1 cellular context compared by ENCODE assay signal in the genomic region with DNA sequence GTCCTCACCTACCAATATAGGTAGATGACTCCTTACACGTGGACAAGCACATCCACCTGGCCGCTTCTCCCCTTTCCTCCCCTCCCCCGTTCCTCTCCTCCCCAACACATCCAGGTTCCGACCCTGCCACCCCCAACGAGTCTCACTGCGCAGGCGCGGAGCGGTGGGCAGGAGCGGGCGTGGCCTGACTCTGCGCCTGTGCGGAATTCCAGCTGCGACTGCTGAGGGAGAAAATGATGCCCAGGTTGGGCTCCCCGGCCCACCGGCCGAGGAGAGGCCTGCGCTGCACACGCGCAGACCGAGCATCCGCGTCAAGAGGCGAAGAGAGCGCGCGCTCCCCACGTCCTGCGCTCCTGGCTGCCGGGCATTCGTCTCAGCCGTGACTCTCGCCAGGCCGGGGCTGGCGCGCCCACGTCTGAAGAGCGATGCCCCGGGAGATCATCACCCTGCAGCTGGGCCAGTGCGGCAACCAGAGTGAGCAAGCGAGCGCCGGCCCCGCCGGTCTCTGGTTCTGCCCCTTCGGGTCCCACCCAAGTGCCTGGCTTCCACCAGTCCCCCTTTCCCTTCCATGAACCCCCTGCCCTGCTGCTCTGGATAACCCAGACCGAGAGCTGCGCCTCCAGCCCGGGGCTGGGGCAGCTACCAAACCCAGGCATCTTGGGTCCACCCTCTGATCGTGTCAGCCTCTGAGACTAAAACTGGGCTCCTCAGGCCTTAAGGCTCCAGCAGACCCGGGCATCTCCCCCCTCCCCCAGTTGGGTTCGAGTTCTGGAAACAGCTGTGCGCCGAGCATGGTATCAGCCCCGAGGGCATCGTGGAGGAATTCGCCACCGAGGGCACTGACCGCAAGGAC.
TF ChIP-seq lines count a peak whose summit lies in the region.

Gene TUBG2, plus strand, starts transcription at position 206 of the 853 bp plus-strand sequence. Its CDS starts 220 bp downstream, at position 426.

TF ChIP-seq in HepG2, 621 proteins besides CTCF, POLR2A, EP300 and RAD21 (continued from another document and continues in another):
- TF ChIP-seq AHDC1 (CRISPR knock-in tag; IDR thresholded peaks at IDR 0.05; ENCODE audit: borderline replicate concordance): no peak
- no peak for TF ChIP-seq RBAK (CRISPR knock-in tag; IDR thresholded peaks at IDR 0.05)
- TF ChIP-seq BRD4 (CRISPR knock-in tag; IDR thresholded peaks at IDR 0.05): peak; percentile 69
- no peak for TF ChIP-seq HDAC6 (IDR thresholded peaks at IDR 0.05; ENCODE audit: low read depth, low read length)
- peak; percentile 68; the same call in 1 of the 2 replicates for TF ChIP-seq MIXL1 (CRISPR knock-in tag; IDR thresholded peaks at IDR 0.05)
- peak; percentile 41 for TF ChIP-seq RBM39 (IDR thresholded peaks at IDR 0.05; ENCODE audit: low read depth, low read length, poor library complexity, severe bottlenecking)
- TF ChIP-seq ATRX (CRISPR knock-in tag; IDR thresholded peaks at IDR 0.05; ENCODE audit: borderline replicate concordance): no peak
- TF ChIP-seq TCF12 (IDR thresholded peaks at IDR 0.05): no peak
- peak; percentile 84; the same call in 1 of the 2 replicates for TF ChIP-seq TCF12 (CRISPR knock-in tag; IDR thresholded peaks at IDR 0.05)
- no peak for TF ChIP-seq ELF4 (CRISPR knock-in tag; IDR thresholded peaks at IDR 0.05; ENCODE audit: borderline replicate concordance)
- TF ChIP-seq, protein P1, sequence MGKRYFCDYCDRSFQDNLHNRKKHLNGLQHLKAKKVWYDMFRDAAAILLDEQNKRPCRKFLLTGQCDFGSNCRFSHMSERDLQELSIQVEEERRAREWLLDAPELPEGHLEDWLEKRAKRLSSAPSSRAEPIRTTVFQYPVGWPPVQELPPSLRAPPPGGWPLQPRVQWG (CRISPR knock-in tag; IDR thresholded peaks at IDR 0.05; ENCODE audit: borderline replicate concordance, low read depth): no peak
- no peak for TF ChIP-seq ZNF382 (CRISPR knock-in tag; IDR thresholded peaks at IDR 0.05; ENCODE audit: borderline replicate concordance)
- TF ChIP-seq HHEX (CRISPR knock-in tag; IDR thresholded peaks at IDR 0.05): no peak
- no peak for TF ChIP-seq FOXK2 (IDR thresholded peaks at IDR 0.05)
- TF ChIP-seq, protein P2, sequence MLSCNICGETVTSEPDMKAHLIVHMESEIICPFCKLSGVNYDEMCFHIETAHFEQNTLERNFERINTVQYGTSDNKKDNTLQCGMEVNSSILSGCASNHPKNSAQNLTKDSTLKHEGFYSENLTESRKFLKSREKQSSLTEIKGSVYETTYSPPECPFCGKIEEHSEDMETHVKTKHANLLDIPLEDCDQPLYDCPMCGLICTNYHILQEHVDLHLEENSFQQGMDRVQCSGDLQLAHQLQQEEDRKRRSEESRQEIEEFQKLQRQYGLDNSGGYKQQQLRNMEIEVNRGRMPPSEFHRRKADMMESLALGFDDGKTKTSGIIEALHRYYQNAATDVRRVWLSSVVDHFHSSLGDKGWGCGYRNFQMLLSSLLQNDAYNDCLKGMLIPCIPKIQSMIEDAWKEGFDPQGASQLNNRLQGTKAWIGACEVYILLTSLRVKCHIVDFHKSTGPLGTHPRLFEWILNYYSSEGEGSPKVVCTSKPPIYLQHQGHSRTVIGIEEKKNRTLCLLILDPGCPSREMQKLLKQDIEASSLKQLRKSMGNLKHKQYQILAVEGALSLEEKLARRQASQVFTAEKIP (CRISPR knock-in tag; IDR thresholded peaks at IDR 0.05; ENCODE audit: borderline replicate concordance): no peak
- TF ChIP-seq, protein P3, sequence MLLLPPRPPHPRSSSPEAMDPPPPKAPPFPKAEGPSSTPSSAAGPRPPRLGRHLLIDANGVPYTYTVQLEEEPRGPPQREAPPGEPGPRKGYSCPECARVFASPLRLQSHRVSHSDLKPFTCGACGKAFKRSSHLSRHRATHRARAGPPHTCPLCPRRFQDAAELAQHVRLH (CRISPR knock-in tag; IDR thresholded peaks at IDR 0.05; ENCODE audit: borderline replicate concordance, low read depth): peak; percentile 62; the same call in 1 of the 2 replicates
- no peak for TF ChIP-seq IKZF1 (IDR thresholded peaks at IDR 0.05)
- TF ChIP-seq HMG20B (CRISPR knock-in tag; conservative IDR thresholded peaks at IDR 0.05): 0 out of 2 replicates have a peak, but pooled peaks have one; percentile 16
- peak; percentile 55; the same call in 1 of the 2 replicates for TF ChIP-seq NCOA2 (CRISPR knock-in tag; IDR thresholded peaks at IDR 0.05)
- no peak for TF ChIP-seq ZFP1 (CRISPR knock-in tag; IDR thresholded peaks at IDR 0.05)
- TF ChIP-seq, protein P4, sequence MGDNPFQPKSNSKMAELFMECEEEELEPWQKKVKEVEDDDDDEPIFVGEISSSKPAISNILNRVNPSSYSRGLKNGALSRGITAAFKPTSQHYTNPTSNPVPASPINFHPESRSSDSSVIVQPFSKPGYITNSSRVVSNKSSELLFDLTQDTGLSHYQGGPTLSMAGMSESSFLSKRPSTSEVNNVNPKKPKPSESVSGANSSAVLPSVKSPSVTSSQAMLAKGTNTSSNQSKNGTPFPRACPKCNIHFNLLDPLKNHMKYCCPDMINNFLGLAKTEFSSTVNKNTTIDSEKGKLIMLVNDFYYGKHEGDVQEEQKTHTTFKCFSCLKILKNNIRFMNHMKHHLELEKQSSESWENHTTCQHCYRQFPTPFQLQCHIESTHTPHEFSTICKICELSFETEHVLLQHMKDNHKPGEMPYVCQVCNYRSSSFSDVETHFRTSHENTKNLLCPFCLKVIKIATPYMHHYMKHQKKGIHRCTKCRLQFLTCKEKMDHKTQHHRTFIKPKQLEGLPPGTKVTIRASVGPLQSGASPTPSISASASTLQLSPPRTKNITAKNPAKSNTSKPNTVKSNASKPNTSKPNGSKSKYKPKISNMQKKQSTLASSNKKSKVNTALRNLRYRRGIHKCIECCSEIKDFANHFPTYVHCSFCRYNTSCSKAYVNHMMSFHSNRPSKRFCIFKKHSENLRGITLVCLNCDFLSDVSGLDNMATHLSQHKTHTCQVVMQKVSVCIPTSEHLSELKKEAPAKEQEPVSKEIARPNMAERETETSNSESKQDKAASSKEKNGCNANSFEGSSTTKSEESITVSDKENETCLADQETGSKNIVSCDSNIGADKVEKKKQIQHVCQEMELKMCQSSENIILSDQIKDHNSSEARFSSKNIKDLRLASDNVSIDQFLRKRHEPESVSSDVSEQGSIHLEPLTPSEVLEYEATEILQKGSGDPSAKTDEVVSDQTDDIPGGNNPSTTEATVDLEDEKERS (CRISPR knock-in tag; IDR thresholded peaks at IDR 0.05): peak; percentile 72; the same call in 1 of the 2 replicates
- TF ChIP-seq ZNF230 (CRISPR knock-in tag; IDR thresholded peaks at IDR 0.05): no peak
- TF ChIP-seq, protein P5, sequence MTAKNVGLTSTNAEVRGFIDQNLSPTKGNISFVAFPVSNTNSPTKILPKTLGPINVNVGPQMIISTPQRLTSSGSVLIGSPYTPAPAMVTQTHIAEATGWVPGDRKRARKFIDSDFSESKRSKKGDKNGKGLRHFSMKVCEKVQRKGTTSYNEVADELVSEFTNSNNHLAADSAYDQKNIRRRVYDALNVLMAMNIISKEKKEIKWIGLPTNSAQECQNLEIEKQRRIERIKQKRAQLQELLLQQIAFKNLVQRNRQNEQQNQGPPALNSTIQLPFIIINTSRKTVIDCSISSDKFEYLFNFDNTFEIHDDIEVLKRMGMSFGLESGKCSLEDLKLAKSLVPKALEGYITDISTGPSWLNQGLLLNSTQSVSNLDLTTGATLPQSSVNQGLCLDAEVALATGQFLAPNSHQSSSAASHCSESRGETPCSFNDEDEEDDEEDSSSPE (CRISPR knock-in tag; IDR thresholded peaks at IDR 0.05): 0 out of 2 replicates have a peak, but pooled peaks have one; percentile 36
- peak; percentile 82; the same call in 1 of the 2 replicates for TF ChIP-seq STAT5B (CRISPR knock-in tag; IDR thresholded peaks at IDR 0.05)
- no peak for TF ChIP-seq NBN (conservative IDR thresholded peaks at IDR 0.05)
- no peak; the same call in 1 of the 2 replicates for TF ChIP-seq ZNF773 (CRISPR knock-in tag; IDR thresholded peaks at IDR 0.05; ENCODE audit: borderline replicate concordance)
- TF ChIP-seq KLF6 (CRISPR knock-in tag; IDR thresholded peaks at IDR 0.05): peak; percentile 67; the same call in 1 of the 2 replicates
- TF ChIP-seq MIER3 (CRISPR knock-in tag; IDR thresholded peaks at IDR 0.05; ENCODE audit: borderline replicate concordance): peak; percentile 89
- TF ChIP-seq SUZ12 (IDR thresholded peaks at IDR 0.05; ENCODE audit: low read depth, low read length): no peak
- TF ChIP-seq ZNF687 (CRISPR knock-in tag; IDR thresholded peaks at IDR 0.05): peak; percentile 95
- peak; percentile 88 for TF ChIP-seq ETV6 (CRISPR knock-in tag; conservative IDR thresholded peaks at IDR 0.05)
